Comparison of ENCODE assay signal across 9 cellular contexts in genomic region chr15:78212546-78213424, GRCh38. TPM values are rescaled to one million over a fixed set of nuclear protein-coding genes. Genes with fewer than 3 reads are reported as not detected.
DNase-seq lines count a peak whose midpoint lies in the region; ATAC-seq and TF ChIP-seq lines count a peak whose summit lies in the region.
"Had no signal": no experiment of that assay in that cellular context is flagged by ENCODE, and none has a peak within 500 bp of the region (broad histone marks: within the 10 kb centered on the region; RNA-seq: fewer than 3 reads in every experiment).

No MANE protein-coding gene starts in this region.

- no peaks in the 10 kb centered on the region for H3K79me2 ChIP-seq in Karpas-422 (ENCODE audit: low read length)

- peak; percentile 81 for DNase-seq in A673 (ENCODE audit: low spot score)
- DNase-seq in LHCN-M2 (ENCODE audit: low read depth), result peak; percentile 90
- DNase-seq in cardiac fibroblast (ENCODE audit: low read depth in 2 of 2), result peak; percentile 67 to 69
- DNase-seq in left kidney (ENCODE audit: low read depth, low spot score), result peak; percentile 27
- DNase-seq in Karpas-422, result no peak
- DNase-seq in OCI-M2 (lab: John Stamatoyannopoulos, UW; ENCODE audit: unreplicated experiment), result no peak
- no peak for DNase-seq in NCI-H526 (lab: John Stamatoyannopoulos, UW)
- no peak for DNase-seq in activated CD8-positive, alpha-beta T cell treated with anti-CD3 and anti-CD28 coated beads for 36 hours
- DNase-seq: activated naive CD8-positive, alpha-beta T cell treated with anti-CD3 and anti-CD28 coated beads, Interleukin-2, amount 10 ng/mL, durations not matched to agents 7 days and 5 days had no signal

- no peaks in the 10 kb centered on the region for H4K20me1 ChIP-seq in Karpas-422 (ENCODE audit: insufficient read depth, low read depth, low read length)

- H3K9me2 ChIP-seq in Karpas-422 (replicated peaks; ENCODE audit: insufficient read depth, low read length), result no peaks in the 10 kb centered on the region

- no peak for ATAC-seq in activated CD8-positive, alpha-beta T cell treated with anti-CD3 and anti-CD28 coated beads for 36 hours

- no peaks in the 10 kb centered on the region for H3K9me3 Mint-ChIP-seq in activated CD8-positive, alpha-beta T cell treated with anti-CD3 and anti-CD28 coated beads for 36 hours
- H3K9me3 Mint-ChIP-seq: activated naive CD8-positive, alpha-beta T cell treated with anti-CD3 and anti-CD28 coated beads, Interleukin-2, amount 10 ng/mL, durations not matched to agents 7 days and 5 days had no signal

- H3K27me3 ChIP-seq in A673 (replicated peaks; ENCODE audit: insufficient read depth, low read depth, low read length, poor library complexity) (no peaks in the 10 kb centered on the region), Karpas-422 (ENCODE audit: low read length) (no peaks in the 10 kb centered on the region)

- H3K27ac ChIP-seq in A673 (ENCODE audit: low read depth, low read length, poor library complexity, severe bottlenecking) (no peak overlapping the region), Karpas-422 (ENCODE audit: low read length) (no peak overlapping the region)

- H3K9ac ChIP-seq in Karpas-422 (ENCODE audit: low read length), result no peak overlapping the region

- H3K36me3 ChIP-seq in A673 (ENCODE audit: insufficient read depth, low read length, poor library complexity, severe bottlenecking), result no peaks in the 10 kb centered on the region
- H3K36me3 ChIP-seq in Karpas-422 (ENCODE audit: insufficient read depth, low read length), result no peaks in the 10 kb centered on the region

- peaks cover 4% of the 10 kb centered on the region for H3K27me3 Mint-ChIP-seq in activated CD8-positive, alpha-beta T cell treated with anti-CD3 and anti-CD28 coated beads for 36 hours

- POLR2A ChIA-PET in A673 (lab: Charles Lee; ENCODE audit: low non-redundant PET), result no interaction called here
- POLR2A ChIA-PET in activated CD8-positive, alpha-beta T cell treated with anti-CD3 and anti-CD28 coated beads for 36 hours (lab: Charles Lee), result no interaction called here

- no peaks in the 10 kb centered on the region for H3K36me3 Mint-ChIP-seq in activated CD8-positive, alpha-beta T cell treated with anti-CD3 and anti-CD28 coated beads for 36 hours (ENCODE audit: low read depth)
- H3K36me3 Mint-ChIP-seq: activated naive CD8-positive, alpha-beta T cell treated with anti-CD3 and anti-CD28 coated beads, Interleukin-2, amount 10 ng/mL, durations not matched to agents 7 days and 5 days had no signal

- H3K4me3 Mint-ChIP-seq in activated CD8-positive, alpha-beta T cell treated with anti-CD3 and anti-CD28 coated beads for 36 hours, result no peak overlapping the region
- H3K4me3 Mint-ChIP-seq: activated naive CD8-positive, alpha-beta T cell treated with anti-CD3 and anti-CD28 coated beads, Interleukin-2, amount 10 ng/mL, durations not matched to agents 7 days and 5 days had no signal

- intact Hi-C loops in A673 (cut with micrococcal nuclease; ENCODE audit: unreplicated experiment), result no loop called here
- intact Hi-C loops in activated CD8-positive, alpha-beta T cell treated with anti-CD3 and anti-CD28 coated beads for 36 hours (cut with micrococcal nuclease), result no loop called here

- TF ChIP-seq CTCF in A673 (conservative IDR thresholded peaks at IDR 0.05; ENCODE audit: low read depth, low read length) (no peak), cardiac fibroblast (IDR thresholded peaks at IDR 0.05; ENCODE audit: low read depth, low read length) (no peak)
- TF ChIP-seq CTCF in activated CD8-positive, alpha-beta T cell treated with anti-CD3 and anti-CD28 coated beads for 36 hours (IDR thresholded peaks at IDR 0.05), result no peak

- H3K4me2 ChIP-seq in Karpas-422 (ENCODE audit: low read depth, low read length, poor library complexity, severe bottlenecking), result no peak overlapping the region

- no TSS peak for BruUV-seq in A673 (replicated peaks; lab: Mats Ljungman, UMichigan)

- H3K9me3 ChIP-seq in A673 (ENCODE audit: low read depth, low read length, poor library complexity, severe bottlenecking) (no peaks in the 10 kb centered on the region), Karpas-422 (ENCODE audit: low read length) (no peaks in the 10 kb centered on the region)

- H3K4me1 ChIP-seq in A673 (ENCODE audit: insufficient read depth, low read length, poor library complexity, severe bottlenecking), result no peaks in the 10 kb centered on the region
- H3K4me1 ChIP-seq in Karpas-422 (ENCODE audit: low read length), result no peaks in the 10 kb centered on the region

- CTCF ChIA-PET in A673 (lab: Charles Lee), result no interaction called here
- CTCF ChIA-PET in activated CD8-positive, alpha-beta T cell treated with anti-CD3 and anti-CD28 coated beads for 36 hours (lab: Charles Lee), result interaction anchor here (1.4 to 3.3 kb wide), 3 partner anchors 17 to 28 kb away, joined by 3 to 19 read pairs (median 12); no protein-coding TSS in a partner anchor

- no peak overlapping the region for H3K27ac Mint-ChIP-seq in activated CD8-positive, alpha-beta T cell treated with anti-CD3 and anti-CD28 coated beads for 36 hours
- H3K27ac Mint-ChIP-seq: activated naive CD8-positive, alpha-beta T cell treated with anti-CD3 and anti-CD28 coated beads, Interleukin-2, amount 10 ng/mL, durations not matched to agents 7 days and 5 days had no signal

- no peak overlapping the region for H2AFZ ChIP-seq in Karpas-422 (ENCODE audit: low read length)

- H3K4me3 ChIP-seq in A673 (ENCODE audit: low read depth, low read length, poor library complexity, severe bottlenecking) (no peak overlapping the region), cardiac fibroblast (replicated peaks in 1 of 2; ENCODE audit: low read depth in 2 of 2, low read length in 2 of 2) (no peak overlapping the region), Karpas-422 (ENCODE audit: low read length) (no peak overlapping the region)

- H3K4me1 Mint-ChIP-seq in activated CD8-positive, alpha-beta T cell treated with anti-CD3 and anti-CD28 coated beads for 36 hours (ENCODE audit: low read depth), result no peaks in the 10 kb centered on the region
- H3K4me1 Mint-ChIP-seq: activated naive CD8-positive, alpha-beta T cell treated with anti-CD3 and anti-CD28 coated beads, Interleukin-2, amount 10 ng/mL, durations not matched to agents 7 days and 5 days had no signal

RNA-seq across cellular contexts. Expression of gene ACSBG1, which starts 21.6 kb away (rescaled TPM):
- total RNA-seq in A673 (2021) (0.35 and 0.45 TPM in 2 replicates), LHCN-M2 (2014; rRNA removed) (under 0.01 TPM in 2 replicates)
- polyA plus RNA-seq in LHCN-M2 (2012), result 0.04 TPM
- not detected in 2 replicates for total RNA-seq in Karpas-422 (2014; rRNA removed; shearing (Covaris generic); ENCODE audit: low replicate concordance)
- total RNA-seq in activated CD8-positive, alpha-beta T cell treated with anti-CD3 and anti-CD28 coated beads for 36 hours, result under 1 TPM in 1 of 2 experiments, not detected in 1; 0.18 TPM

RNA-seq across cellular contexts. Expression of gene DNAJA4, which starts 51.6 kb away (rescaled TPM):
- 12.0 and 15.7 TPM in 2 replicates for total RNA-seq in A673 (2021)
- not detected in 2 replicates for total RNA-seq in LHCN-M2 (2014; rRNA removed)
- polyA plus RNA-seq in LHCN-M2 (2012), result 0.22 TPM
- total RNA-seq in Karpas-422 (2014; rRNA removed; shearing (Covaris generic); ENCODE audit: low replicate concordance), result not detected in 2 replicates
- total RNA-seq in activated CD8-positive, alpha-beta T cell treated with anti-CD3 and anti-CD28 coated beads for 36 hours, result 10 to 100 TPM; 38.1 to 38.8 TPM

Comparison
In these comparisons a context has a peak if more than half of its experiments do, and no peak if none do; other contexts are left out.
1. DNase-seq: peak in A673 (single experiment), LHCN-M2 (single experiment), cardiac fibroblast (2 of 2) and left kidney (single experiment); none in Karpas-422 (single experiment), OCI-M2 (single experiment), NCI-H526 (0 of 2) and activated CD8-positive, alpha-beta T cell treated with anti-CD3 and anti-CD28 coated beads for 36 hours (single experiment).
2. RNA of gene DNAJA4, which starts 51.6 kb away (total RNA-seq): 38.1 to 38.8 TPM in activated CD8-positive, alpha-beta T cell treated with anti-CD3 and anti-CD28 coated beads for 36 hours and 12.0 to 15.7 TPM in A673; not detected in LHCN-M2 and not detected in Karpas-422; every median in the first group is over 10 times any median in the second.